ENCODE assay signal across 1 cellular context in genomic region chr17:81898885-81899284, GRCh38.
TF ChIP-seq lines count a peak whose summit lies in the region.

No MANE protein-coding gene starts in this region.

TF ChIP-seq in HepG2, 621 proteins besides CTCF, POLR2A, EP300 and RAD21:
- TF ChIP-seq AGO2 (optimal IDR thresholded peaks at IDR 0.05; ENCODE audit: low read depth, low read length) (peak; percentile 59), SYNCRIP (IDR thresholded peaks at IDR 0.05; ENCODE audit: insufficient read depth, low read depth, low read length) (no peak), RBFOX2 (IDR thresholded peaks at IDR 0.05; ENCODE audit: low read depth, low read length) (peak; percentile 51; the same call in 1 of the 2 replicates), AKNA (CRISPR knock-in tag; IDR thresholded peaks at IDR 0.05; ENCODE audit: borderline replicate concordance) (no peak), KDM5B (CRISPR knock-in tag; IDR thresholded peaks at IDR 0.05; ENCODE audit: borderline replicate concordance) (0 out of 2 replicates have a peak, but pooled peaks have one; percentile 44), ZFP91 (CRISPR knock-in tag; IDR thresholded peaks at IDR 0.05; ENCODE audit: borderline replicate concordance) (no peak), ZNF235 (CRISPR knock-in tag; IDR thresholded peaks at IDR 0.05; ENCODE audit: borderline replicate concordance) (no peak), PHF20 (CRISPR knock-in tag; IDR thresholded peaks at IDR 0.05) (no peak), ZNF768 (CRISPR knock-in tag; IDR thresholded peaks at IDR 0.05) (no peak; the same call in 1 of the 2 replicates), ZNF230 (CRISPR knock-in tag; IDR thresholded peaks at IDR 0.05) (no peak), SAP130 (CRISPR knock-in tag; IDR thresholded peaks at IDR 0.05; ENCODE audit: low read depth) (no peak)
TF ChIP-seq in HepG2: peak in this region for 3.
